1 cellular context compared by ENCODE assay signal in the genomic region with DNA sequence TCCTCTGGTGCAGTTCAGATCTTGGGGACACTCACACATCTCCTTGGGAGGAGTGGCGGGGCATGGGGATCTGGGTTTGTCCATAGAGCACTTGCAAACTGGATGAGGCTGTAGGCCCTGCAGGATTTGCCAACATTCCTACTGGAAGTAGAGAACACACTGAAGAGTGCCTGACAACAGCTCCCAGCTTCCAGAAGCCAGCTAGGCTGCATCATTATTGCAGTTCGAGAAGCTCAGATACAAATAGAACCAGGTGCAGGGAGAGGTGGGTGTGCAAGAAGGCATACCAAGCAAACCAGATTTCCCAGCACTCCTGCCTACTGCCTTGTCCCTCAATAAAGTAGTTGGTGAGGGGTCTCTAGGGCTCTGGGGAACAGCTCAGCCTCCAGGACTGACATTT.
TF ChIP-seq lines count a peak whose summit lies in the region.

No MANE protein-coding gene starts in this region.

TF ChIP-seq in IMR-90, 13 proteins besides CTCF, POLR2A, EP300 and RAD21 (continued from another document):
- no peak for TF ChIP-seq MXI1 (IDR thresholded peaks at IDR 0.05; ENCODE audit: borderline replicate concordance, low read depth, low read length)
- no peak for TF ChIP-seq BHLHE40 (IDR thresholded peaks at IDR 0.05; ENCODE audit: low read depth, low read length)
- TF ChIP-seq CEBPB (IDR thresholded peaks at IDR 0.05; ENCODE audit: low read depth, low read length) = no peak
- TF ChIP-seq ELK1 (IDR thresholded peaks at IDR 0.05; ENCODE audit: borderline replicate concordance, low read depth, low read length) = no peak
